In the genomic region with DNA sequence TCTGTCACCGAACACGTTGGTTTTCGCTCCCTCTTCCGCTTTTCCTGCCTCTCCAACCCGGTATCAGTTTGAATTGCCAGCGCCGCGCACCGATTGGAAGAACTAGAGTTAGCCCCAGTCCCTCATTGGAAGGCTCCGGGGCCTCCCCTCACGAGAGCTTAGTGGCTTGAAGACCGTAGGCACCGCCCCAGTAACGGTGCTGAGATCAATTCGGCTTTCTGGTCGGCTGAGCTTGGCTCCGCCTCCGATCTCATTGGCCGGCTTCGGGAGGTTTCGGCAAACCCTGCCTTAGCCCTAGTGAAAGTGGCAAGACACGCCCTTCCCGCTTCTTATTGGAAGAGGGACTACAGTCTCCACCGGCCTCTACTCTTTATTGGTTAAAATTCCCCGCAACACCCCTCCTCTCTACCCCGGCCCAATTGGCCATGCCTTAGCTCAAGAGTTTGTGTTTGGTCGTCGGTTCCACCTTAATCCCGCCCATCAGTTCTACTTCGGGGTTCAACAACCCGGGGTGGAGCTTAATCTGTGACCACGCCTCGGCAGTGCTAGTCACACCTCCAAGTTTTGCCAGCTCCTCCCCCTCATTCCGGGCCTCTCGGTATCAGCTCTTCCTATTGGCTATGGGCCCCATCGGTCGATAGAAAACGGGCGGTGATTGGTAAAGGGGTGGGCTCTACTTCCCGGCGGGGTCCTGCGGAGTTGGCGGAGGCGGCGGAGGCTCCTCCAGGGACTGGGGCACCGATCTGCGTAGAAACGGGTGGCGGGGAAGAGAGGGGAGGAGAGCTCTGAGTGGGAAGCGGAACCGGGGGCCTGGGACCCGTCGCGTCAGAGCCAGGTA, we compare ENCODE assay signal across 7 cellular contexts. TPM values are rescaled to one million over a fixed set of nuclear protein-coding genes. Genes with fewer than 3 reads are reported as not detected.
A peak's percentile ranks its signal among the peaks of the same experiment; 100 is the strongest.
DNase-seq lines count a peak whose midpoint lies in the region; ATAC-seq and FAIRE-seq lines count a peak whose summit lies in the region.
"Not testable (repeated sequence)": the region's sequence is repeated elsewhere in the genome, so short reads cannot be mapped to it uniquely, and the experiment has no call there.

A gene (minus strand): TSS at position 51 of the 838 bp plus-strand sequence. CDS start 851 bp downstream, outside the sequence.
A gene (plus strand): TSS at position 686 of the 838 bp plus-strand sequence. CDS start 2,472 bp downstream, outside the sequence.

- peak within 1 kb of the TSS; percentile 20 for H3K4me3 ChIP-seq in right cardiac atrium (ENCODE audit: low read length)

- not testable (repeated sequence) for H3K4me1 ChIP-seq in right cardiac atrium (ENCODE audit: control insufficient read depth, insufficient read depth, low read length)

- peak; percentile 24 for FAIRE-seq in GM18507 (lab: Jason Lieb, UNC)

- intact Hi-C loops in T-helper 2 cell treated with Interferon-gamma antibody and Interleukin-4, amounts not matched to agents 100 ng/mL and 5 ng/mL, for 36 hours (cut with micrococcal nuclease); right cardiac atrium (cut with DNase I): not testable (repeated sequence)

- DNase-seq in GM18507 (ENCODE audit: extremely low spot score, insufficient read length, low read depth) (peak; percentile 44), NCI-H2029 (lab: John Stamatoyannopoulos, UW) (peak; percentile 89), amygdala (lab: John Stamatoyannopoulos, UW) (peak in 55 of 56 donors; percentile 42 to 100 (median 97)), right cardiac atrium (peak; percentile 91 to 96 (median 96)), putamen (ENCODE audit: low spot score) (peak; percentile 99)

- H3K27ac ChIP-seq in right cardiac atrium (ENCODE audit: low read length) = peak within 1 kb of the TSS; percentile 45

- not testable (repeated sequence) for H3K9me3 ChIP-seq in right cardiac atrium (ENCODE audit: control insufficient read depth, low read length)

- ATAC-seq in HG02973 (IDR thresholded peaks at IDR 0.05; ENCODE audit: unreplicated experiment) (peak; percentile 87), right cardiac atrium (peak; percentile 94)

- under 1% methylated on average over 37 of the region's 54 CpGs for WGBS in right cardiac atrium

- H3K27me3 ChIP-seq in right cardiac atrium (ENCODE audit: control insufficient read depth, insufficient read depth) = not testable (repeated sequence)

RNA-seq across cellular contexts. Expression of the first gene that starts in this region (rescaled TPM):
- total RNA-seq in T-helper 2 cell treated with Interferon-gamma antibody and Interleukin-4, amounts not matched to agents 100 ng/mL and 5 ng/mL, for 36 hours = 19.7 and 22.5 TPM in 2 replicates
- 1 to 10 TPM in 3 of 4 donors, under 1 TPM in 1; 0.58 to 1.4 (median 1.2) TPM for total RNA-seq in right cardiac atrium
- polyA plus RNA-seq in right cardiac atrium = 0.16 TPM

RNA-seq across cellular contexts. Expression of the second gene that starts in this region (rescaled TPM):
- total RNA-seq in T-helper 2 cell treated with Interferon-gamma antibody and Interleukin-4, amounts not matched to agents 100 ng/mL and 5 ng/mL, for 36 hours = 34.8 and 37.8 TPM in 2 replicates
- total RNA-seq in right cardiac atrium = 10 to 100 TPM; 19.2 to 28.8 (median 23.9) TPM
- polyA plus RNA-seq in right cardiac atrium = 6.2 TPM

Comparison
In these comparisons a context has a peak if more than half of its experiments do, and no peak if none do; other contexts are left out.
1. Peak in every context shown above with its lines: DNase-seq, ATAC-seq, H3K4me3 ChIP-seq and H3K27ac ChIP-seq.
2. DNase-seq: peak in every context shown above with its lines; median percentile 99 in putamen; 97 in amygdala; 96 in right cardiac atrium; 89 in NCI-H2029; 44 in GM18507.